In the genomic region with DNA sequence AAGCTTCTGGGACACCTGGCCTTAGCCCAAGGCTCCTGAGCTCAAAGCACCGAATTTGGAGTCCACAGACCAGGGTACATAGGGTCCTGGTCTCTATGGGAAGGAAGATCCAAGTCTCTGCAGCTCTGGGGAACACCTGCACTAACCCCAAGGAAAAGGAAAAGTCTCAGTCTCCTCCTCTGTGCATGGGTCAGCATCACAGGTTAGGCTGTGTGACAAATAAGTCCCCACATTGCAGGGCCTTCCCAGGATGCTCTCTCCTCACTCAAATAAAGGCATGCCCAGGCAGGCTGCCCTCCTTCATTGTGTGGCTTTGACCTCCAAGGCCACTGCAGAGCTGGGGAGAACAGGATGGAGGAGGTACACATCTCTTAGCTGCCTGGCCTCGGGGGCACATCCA, we compare ENCODE assay signal across 21 cellular contexts.
"Had no signal": no experiment of that assay in that cellular context is flagged by ENCODE, and none has a peak within 500 bp of the region (broad histone marks: within the 10 kb centered on the region; RNA-seq: fewer than 3 reads in every experiment).

No MANE protein-coding gene starts in this region.

- DNase-seq: Kasumi-1, MV-4-11, NCI-H1048, NCI-H1105, NCI-H1436 treated with DMSO at 0.1 percent for 48 hours, NCI-H1694, NCI-H187 treated with DMSO at 0.1 percent for 48 hours, NCI-H2171, NCI-H226, NCI-H446, NCI-H510A, NCI-H524 treated with DMSO at 0.1 percent for 48 hours, NCI-H774, SHP77 treated with DMSO at 0.1 percent for 48 hours had no signal

- ATAC-seq: K562, Panc1, Right ventricle myocardium inferior had no signal

- H3K4me3 ChIP-seq: K562, SJSA1, SK-N-MC had no signal

- FAIRE-seq: K562 had no signal

- H3K9me3 ChIP-seq: SJSA1 had no signal

- H3K4me3 Mint-ChIP-seq: IgD-negative memory B cell had no signal

- H3K36me3 Mint-ChIP-seq: IgD-negative memory B cell had no signal

- H3K36me3 ChIP-seq: SJSA1 had no signal

- H3K27ac Mint-ChIP-seq: IgD-negative memory B cell had no signal

- H3K27me3 ChIP-seq: SJSA1 had no signal

- H3K9ac ChIP-seq: KMS-11 had no signal

- H3K4me2 ChIP-seq: KMS-11 had no signal

- H3K27ac ChIP-seq: KMS-11, SJSA1, SK-N-MC had no signal
